23 cellular contexts compared by ENCODE assay signal in genomic region chr10:427746-428519, GRCh38.
"Had no signal": no experiment of that assay in that cellular context is flagged by ENCODE, and none has a peak within 500 bp of the region (broad histone marks: within the 10 kb centered on the region; RNA-seq: fewer than 3 reads in every experiment).

No MANE protein-coding gene starts in this region.

- H3K36me3 Mint-ChIP-seq: stimulated activated naive B cell treated with anti-CD40 and anti-IgM and Interleukin-4, amounts not matched to agents 10 μg/mL and 1 μg/mL and 100 μg/mL, for 72 hours had no signal

- DNase-seq: activated CD4-positive, alpha-beta T cell treated with anti-CD3 and anti-CD28 coated beads for 36 hours; activated CD4-positive, alpha-beta T cell treated with anti-CD3 and anti-CD28 coated beads, Interleukin-2, amount 50 U/mL, for 4 hours; activated CD8-positive, alpha-beta memory T cell treated with anti-CD3 and anti-CD28 coated beads, Interleukin-2, amount 50 U/mL, for 48 hours; activated naive CD4-positive, alpha-beta T cell; activated T-cell treated with anti-CD3 and anti-CD28 coated beads, Interleukin-2, amount 50 U/mL, for 4 hours; adrenal gland; brain microvascular endothelial cell; central memory CD4-positive, alpha-beta T cell; dorsolateral prefrontal cortex; heart left ventricle; kidney; left lung; naive thymus-derived CD8-positive, alpha-beta T cell; retina; stimulated activated CD4-positive, alpha-beta T cell treated with anti-CD3 and anti-CD28 coated beads, Interleukin-2, amount 100 ng/mL, for 48 hours; stimulated activated CD8-positive, alpha-beta memory T cell treated with anti-CD3 and anti-CD28 coated beads, Interleukin-4, amount 100 ng/mL, for 48 hours; stimulated activated naive B cell treated with anti-CD40 and anti-IgM and Interleukin-4, amounts not matched to agents 10 μg/mL and 1 μg/mL and 100 μg/mL, for 72 hours; T1000; transverse colon had no signal

- FAIRE-seq: kidney, urothelium cell line had no signal

- H3K27ac Mint-ChIP-seq: activated CD4-positive, alpha-beta T cell treated with anti-CD3 and anti-CD28 coated beads for 36 hours; activated naive CD8-positive, alpha-beta T cell; activated T-helper 2 cell treated with anti-CD3 and anti-CD28 coated beads, Interferon-gamma antibody, Interleukin-2, Interleukin-4, amounts not matched to agents 10 μg/mL and 5 μg/mL and 100 μg/mL, durations not matched to agents 14 hours and 24 hours and 36 hours; stimulated activated naive B cell treated with anti-CD40 and anti-IgM and Interleukin-4, amounts not matched to agents 10 μg/mL and 1 μg/mL and 100 μg/mL, for 72 hours; WTC11 had no signal

- H3K4me3 Mint-ChIP-seq: activated CD4-positive, alpha-beta T cell treated with anti-CD3 and anti-CD28 coated beads for 36 hours; activated naive CD8-positive, alpha-beta T cell; activated T-cell treated with anti-CD3 and anti-CD28 coated beads, Interleukin-2, amount 50 U/mL, for 4 hours; naive thymus-derived CD8-positive, alpha-beta T cell; stimulated activated naive B cell treated with anti-CD40 and anti-IgM and Interleukin-4, amounts not matched to agents 10 μg/mL and 1 μg/mL and 100 μg/mL, for 72 hours; WTC11 had no signal

- H3K4me1 Mint-ChIP-seq: stimulated activated naive B cell treated with anti-CD40 and anti-IgM and Interleukin-4, amounts not matched to agents 10 μg/mL and 1 μg/mL and 100 μg/mL, for 72 hours; WTC11 had no signal

- ATAC-seq: activated CD4-positive, alpha-beta T cell treated with anti-CD3 and anti-CD28 coated beads for 36 hours; activated T-cell treated with anti-CD3 and anti-CD28 coated beads, Interleukin-2, amount 50 U/mL, for 4 hours; heart left ventricle; left lung; naive thymus-derived CD8-positive, alpha-beta T cell; stimulated activated naive B cell treated with anti-CD40 and anti-IgM and Interleukin-4, amounts not matched to agents 10 μg/mL and 1 μg/mL and 100 μg/mL, for 72 hours; WTC11 had no signal

- H3K9me3 Mint-ChIP-seq: activated T-cell treated with anti-CD3 and anti-CD28 coated beads, Interleukin-2, amount 50 U/mL, for 4 hours; activated T-helper 2 cell treated with anti-CD3 and anti-CD28 coated beads, Interferon-gamma antibody, Interleukin-2, Interleukin-4, amounts not matched to agents 10 μg/mL and 5 μg/mL and 100 μg/mL, durations not matched to agents 14 hours and 24 hours and 36 hours; stimulated activated naive B cell treated with anti-CD40 and anti-IgM and Interleukin-4, amounts not matched to agents 10 μg/mL and 1 μg/mL and 100 μg/mL, for 72 hours had no signal
